18 cellular contexts compared by ENCODE assay signal in the genomic region with DNA sequence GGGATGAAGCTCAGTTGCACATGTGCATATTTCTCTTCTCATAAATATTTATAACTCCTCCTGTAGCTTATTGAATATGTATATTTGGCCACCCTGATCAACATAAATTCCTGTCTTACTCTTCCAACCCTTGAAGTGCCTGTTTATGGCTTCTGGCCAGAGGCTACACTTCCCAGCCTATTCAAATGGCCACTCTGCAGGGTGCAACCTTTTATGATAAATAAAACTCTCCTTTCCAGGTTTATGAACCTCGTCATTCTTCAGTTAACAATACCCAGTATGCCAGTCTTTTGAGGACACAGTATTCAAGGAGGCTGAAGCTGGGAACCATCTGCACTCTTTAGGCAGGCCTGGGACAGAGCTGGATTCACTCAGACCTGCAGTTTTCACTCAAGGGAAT.
"Had no signal": no experiment of that assay in that cellular context is flagged by ENCODE, and none has a peak within 500 bp of the region (broad histone marks: within the 10 kb centered on the region; RNA-seq: fewer than 3 reads in every experiment).

No MANE protein-coding gene starts in this region.

- DNase-seq: activated CD4-positive, alpha-beta T cell treated with anti-CD3 and anti-CD28 coated beads for 36 hours; activated CD8-positive, alpha-beta memory T cell treated with anti-CD3 and anti-CD28 coated beads, Interleukin-2, amount 50 U/mL, for 4 hours; activated CD8-positive, alpha-beta T cell treated with anti-CD3 and anti-CD28 coated beads for 36 hours; activated naive CD4-positive, alpha-beta T cell treated with anti-CD3 and anti-CD28 coated beads, Interleukin-2, amount 50 U/mL, for 16 hours; amniotic stem cell; body of pancreas; cortex of kidney; effector CD8-positive, alpha-beta T cell; gastrocnemius medialis; heart right ventricle; kidney; mesendoderm; right cardiac atrium; small intestine; tibial artery had no signal

- H3K9me3 ChIP-seq: body of pancreas, gastrocnemius medialis, tibial artery had no signal

- H3K27ac Mint-ChIP-seq: activated CD8-positive, alpha-beta T cell treated with anti-CD3 and anti-CD28 coated beads for 36 hours had no signal

- H3K4me3 ChIP-seq: body of pancreas, gastrocnemius medialis, heart right ventricle, tibial artery had no signal

- ATAC-seq: activated CD4-positive, alpha-beta T cell treated with anti-CD3 and anti-CD28 coated beads for 36 hours; activated CD8-positive, alpha-beta T cell treated with anti-CD3 and anti-CD28 coated beads for 36 hours; body of pancreas; gastrocnemius medialis; heart right ventricle; right cardiac atrium had no signal

- H3K27me3 Mint-ChIP-seq: activated CD4-positive, alpha-beta T cell treated with anti-CD3 and anti-CD28 coated beads for 36 hours had no signal

- H3K9me3 Mint-ChIP-seq: central memory CD8-positive, alpha-beta T cell had no signal

- H3K36me3 ChIP-seq: neutrophil had no signal

- H3K4me3 Mint-ChIP-seq: activated CD4-positive, alpha-beta T cell treated with anti-CD3 and anti-CD28 coated beads for 36 hours; activated CD8-positive, alpha-beta T cell treated with anti-CD3 and anti-CD28 coated beads for 36 hours had no signal

- H3K27ac ChIP-seq: body of pancreas, gastrocnemius medialis, heart right ventricle, neutrophil, tibial artery, VCaP had no signal
